Comparison of ENCODE assay signal across 1 cellular context in genomic region chr1:31930827-31931226, GRCh38.
TF ChIP-seq lines count a peak whose summit lies in the region.

No MANE protein-coding gene starts in this region.

TF ChIP-seq in WTC11, 78 proteins besides CTCF, POLR2A, EP300 and RAD21 (continued from another document):
- TF ChIP-seq ERG (CRISPR knock-in tag; IDR thresholded peaks at IDR 0.05) (no peak), ZMAT4 (CRISPR knock-in tag; IDR thresholded peaks at IDR 0.05) (no peak)
